19 cellular contexts compared by ENCODE assay signal in genomic region chr1:161009602-161010211, GRCh38. TPM values are rescaled to one million over a fixed set of nuclear protein-coding genes. Genes with fewer than 3 reads are reported as not detected.
"Had no signal": no experiment of that assay in that cellular context is flagged by ENCODE, and none has a peak within 500 bp of the region (broad histone marks: within the 10 kb centered on the region; RNA-seq: fewer than 3 reads in every experiment).

No MANE protein-coding gene starts in this region.

- H3K36me3 ChIP-seq: tibial artery had no signal

- H3K9me3 ChIP-seq: body of pancreas, tibial artery had no signal

- H3K27ac Mint-ChIP-seq: activated naive CD4-positive, alpha-beta T cell treated with anti-CD3 and anti-CD28 coated beads, Interleukin-2, amount 50 U/mL, for 72 hours; dendritic cell treated with granulocyte-macrophage colony-stimulating factor and Interleukin-4, amounts not matched to agents 40 ng/mL and 50 ng/mL, for 4 days; effector memory CD8-positive, alpha-beta T cell had no signal

- DNase-seq: activated CD4-positive, alpha-beta T cell treated with anti-CD3 and anti-CD28 coated beads for 48 hours; activated effector memory CD4-positive, alpha-beta T cell treated with anti-CD3 and anti-CD28 coated beads, Interleukin-2, amount 50 U/mL, for 16 hours; activated T-cell treated with anti-CD3 and anti-CD28 coated beads, Interleukin-2, amount 50 U/mL, for 1 hour; amniotic stem cell; body of pancreas; cerebellar nuclear complex; effector memory CD8-positive, alpha-beta T cell; hippocampal formation; naive thymus-derived CD4-positive, alpha-beta T cell had no signal

- H3K9me3 Mint-ChIP-seq: activated naive CD4-positive, alpha-beta T cell treated with anti-CD3 and anti-CD28 coated beads, Interleukin-2, amount 50 U/mL, for 72 hours; dendritic cell treated with granulocyte-macrophage colony-stimulating factor and Interleukin-4, amounts not matched to agents 40 ng/mL and 50 ng/mL, for 4 days; effector memory CD8-positive, alpha-beta T cell; naive thymus-derived CD4-positive, alpha-beta T cell had no signal

- H3K27me3 Mint-ChIP-seq: dendritic cell treated with granulocyte-macrophage colony-stimulating factor and Interleukin-4, amounts not matched to agents 40 ng/mL and 50 ng/mL, for 4 days; effector memory CD8-positive, alpha-beta T cell; naive thymus-derived CD4-positive, alpha-beta T cell had no signal

- H3K4me3 ChIP-seq: body of pancreas, lung, skin epidermis, tibial artery had no signal

- H3K36me3 Mint-ChIP-seq: activated naive CD4-positive, alpha-beta T cell treated with anti-CD3 and anti-CD28 coated beads, Interleukin-2, amount 50 U/mL, for 72 hours had no signal

- H3K27ac ChIP-seq: body of pancreas, skin epidermis, tibial artery, VCaP had no signal

- H3K4me3 Mint-ChIP-seq: dendritic cell treated with granulocyte-macrophage colony-stimulating factor and Interleukin-4, amounts not matched to agents 40 ng/mL and 50 ng/mL, for 4 days; effector memory CD8-positive, alpha-beta T cell; naive thymus-derived CD4-positive, alpha-beta T cell had no signal

- ATAC-seq: activated naive CD4-positive, alpha-beta T cell treated with anti-CD3 and anti-CD28 coated beads, Interleukin-2, amount 50 U/mL, for 72 hours; body of pancreas; effector memory CD8-positive, alpha-beta T cell; naive thymus-derived CD4-positive, alpha-beta T cell had no signal

- H3K27me3 ChIP-seq: body of pancreas, tibial artery had no signal

RNA-seq across cellular contexts. Expression of gene ITLN2, which starts 55.1 kb away (rescaled TPM):
- total RNA-seq: activated naive CD4-positive, alpha-beta T cell treated with anti-CD3 and anti-CD28 coated beads, Interleukin-2, amount 50 U/mL, for 72 hours; body of pancreas; epithelial cell of proximal tubule; kidney epithelial cell; mononuclear cell; naive thymus-derived CD4-positive, alpha-beta T cell; T-helper 2 cell treated with Interferon-gamma antibody and Interleukin-4, amounts not matched to agents 100 ng/mL and 5 ng/mL, for 36 hours had no signal
- polyA plus RNA-seq: naive thymus-derived CD4-positive, alpha-beta T cell had no signal
